Comparison of ENCODE assay signal across 1 cellular context in genomic region chr2:97763176-97763845, GRCh38.
TF ChIP-seq lines count a peak whose summit lies in the region.

No MANE protein-coding gene starts in this region.

TF ChIP-seq in SK-N-SH treated with all-trans-retinoic acid at 6 μM for 48 hours, 23 proteins besides CTCF, POLR2A, EP300 and RAD21 (continued from another document):
- no peak for TF ChIP-seq TSHZ2 (CRISPR knock-in tag; IDR thresholded peaks at IDR 0.05)
- no peak for TF ChIP-seq ISL1 (CRISPR knock-in tag; IDR thresholded peaks at IDR 0.05)
- TF ChIP-seq ZNF565 (CRISPR knock-in tag; conservative IDR thresholded peaks at IDR 0.05; ENCODE audit: low read depth) = no peak
